Comparison of ENCODE assay signal across 1 cellular context in genomic region chr6:36986704-36987047, GRCh38.
TF ChIP-seq lines count a peak whose summit lies in the region.

No MANE protein-coding gene starts in this region.

TF ChIP-seq in IMR-90, 13 proteins besides CTCF, POLR2A, EP300 and RAD21 (continued from another document):
- TF ChIP-seq USF2 (IDR thresholded peaks at IDR 0.05; ENCODE audit: low read depth, low read length) (no peak), MAFK (IDR thresholded peaks at IDR 0.05; ENCODE audit: low read depth, low read length) (no peak), RCOR1 (IDR thresholded peaks at IDR 0.05; ENCODE audit: insufficient replicate concordance, low read length) (no peak)
